ENCODE assay signal across 21 cellular contexts in the genomic region with DNA sequence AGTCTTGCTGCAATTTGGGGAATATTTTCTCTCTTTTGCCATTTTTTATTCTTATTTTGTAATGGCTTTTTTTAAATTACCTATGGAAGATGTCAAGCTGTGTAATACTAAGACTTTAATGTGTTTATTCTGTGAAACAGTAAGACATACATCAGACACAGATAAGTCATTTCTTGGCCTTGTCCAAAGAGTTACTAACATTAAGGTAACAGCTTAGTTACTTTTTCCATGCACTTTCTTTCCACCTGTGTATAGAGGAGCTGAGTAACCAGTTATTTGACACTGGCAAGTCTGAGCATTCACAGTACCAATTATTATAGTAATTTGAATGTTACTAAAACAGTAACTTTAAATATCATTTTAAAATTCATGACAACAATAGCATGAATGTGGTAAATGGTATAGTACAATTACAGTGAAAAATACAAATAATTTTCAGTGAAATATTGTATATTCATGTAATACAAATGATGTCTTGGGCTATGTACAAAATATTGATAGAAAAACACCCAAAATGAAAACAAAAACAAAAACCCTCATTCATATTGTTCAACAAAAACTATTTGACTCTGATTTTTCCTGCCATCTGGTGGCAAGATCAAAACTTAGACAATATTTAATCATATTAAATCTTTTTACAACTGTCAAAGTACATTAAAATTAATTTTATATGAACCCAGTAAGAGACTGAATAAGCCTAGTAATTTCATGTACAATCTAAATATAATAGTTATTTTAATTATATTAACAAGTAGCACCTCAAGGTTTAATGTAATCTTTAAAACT.
DNase-seq lines count a peak whose midpoint lies in the region; ATAC-seq and TF ChIP-seq lines count a peak whose summit lies in the region.
"Had no signal": no experiment of that assay in that cellular context is flagged by ENCODE, and none has a peak within 500 bp of the region (broad histone marks: within the 10 kb centered on the region; RNA-seq: fewer than 3 reads in every experiment).

No MANE protein-coding gene starts in this region.

- H3K27me3 ChIP-seq in GM23248 (replicated peaks; ENCODE audit: insufficient read depth) (no peaks in the 10 kb centered on the region), RWPE2 (ENCODE audit: insufficient read depth, poor library complexity, severe bottlenecking) (no peaks in the 10 kb centered on the region), left ventricle myocardium inferior (ENCODE audit: low read depth) (no peaks in the 10 kb centered on the region)
- H3K27me3 ChIP-seq: breast epithelium, esophagus squamous epithelium, left lung, upper lobe of right lung had no signal

- H3K9me3 ChIP-seq in GM23248 (ENCODE audit: low read depth) (no peaks in the 10 kb centered on the region), RWPE2 (ENCODE audit: severe bottlenecking) (no peaks in the 10 kb centered on the region), left ventricle myocardium inferior (replicated peaks) (peaks cover 2% of the 10 kb centered on the region)
- H3K9me3 ChIP-seq: breast epithelium, Caco-2, esophagus squamous epithelium, left lung, upper lobe of right lung had no signal

- intact Hi-C loops in left ventricle myocardium inferior (cut with micrococcal nuclease): loop anchor here (10.0 kb wide), 1 partner anchor 480 kb away; no protein-coding TSS in a partner anchor

- no peak overlapping the region for H3K4me3 ChIP-seq in GM23248
- no peak overlapping the region for H3K4me3 ChIP-seq in RWPE2 (ENCODE audit: severe bottlenecking)
- no peak overlapping the region for H3K4me3 ChIP-seq in fibroblast of villous mesenchyme (ENCODE audit: low read depth, low read length)
- no peak overlapping the region for H3K4me3 ChIP-seq in left ventricle myocardium inferior
- H3K4me3 ChIP-seq: breast epithelium, esophagus squamous epithelium, GM23338, left lung, SK-N-MC, upper lobe of right lung had no signal

- H2AFZ ChIP-seq in GM23248: 0 out of 2 replicates have a peak overlapping the region, but pooled peaks have one; percentile 30
- H2AFZ ChIP-seq: GM23338 had no signal

- H3K9ac ChIP-seq in GM23248: no peak overlapping the region
- H3K9ac ChIP-seq: KMS-11 had no signal

- peaks cover 12% of the 10 kb centered on the region for H3K4me1 ChIP-seq in GM23248 (ENCODE audit: insufficient read depth)
- H3K4me1 ChIP-seq in RWPE2 (ENCODE audit: insufficient read depth, poor library complexity, severe bottlenecking): no peaks in the 10 kb centered on the region
- no peaks in the 10 kb centered on the region for H3K4me1 ChIP-seq in left ventricle myocardium inferior
- H3K4me1 ChIP-seq: breast epithelium, Caco-2, esophagus squamous epithelium, left lung, upper lobe of right lung had no signal

- no peaks in the 10 kb centered on the region for H4K20me1 ChIP-seq in GM23248 (ENCODE audit: insufficient read depth)

- peak; percentile 28; the same call in 1 of the 2 replicates for TF ChIP-seq CTCF in 22Rv1 (IDR thresholded peaks at IDR 0.05)
- TF ChIP-seq CTCF in RWPE2 (IDR thresholded peaks at IDR 0.05; ENCODE audit: poor library complexity, severe bottlenecking): peak; percentile 56
- no peak for TF ChIP-seq CTCF in fibroblast of villous mesenchyme (IDR thresholded peaks at IDR 0.05; ENCODE audit: insufficient read depth, low read depth, low read length)
- TF ChIP-seq CTCF in left ventricle myocardium inferior (IDR thresholded peaks at IDR 0.05; ENCODE audit: borderline replicate concordance): no peak

- ATAC-seq in RWPE2 (ENCODE audit: low read depth): no peak
- ATAC-seq: GM23338, left lung, upper lobe of right lung had no signal

- no peak overlapping the region for H3K27ac ChIP-seq in 22Rv1
- H3K27ac ChIP-seq in GM23248: no peak overlapping the region
- no peak overlapping the region for H3K27ac ChIP-seq in RWPE2 (ENCODE audit: poor library complexity, severe bottlenecking)
- no peak overlapping the region for H3K27ac ChIP-seq in left ventricle myocardium inferior (replicated peaks)
- H3K27ac ChIP-seq: breast epithelium, esophagus squamous epithelium, KMS-11, left lung, SK-N-MC, upper lobe of right lung had no signal

- H3F3A ChIP-seq in GM23248 (ENCODE audit: insufficient read depth): no peaks in the 10 kb centered on the region

- no peaks in the 10 kb centered on the region for H3K36me3 ChIP-seq in GM23248 (ENCODE audit: low read depth)
- no peaks in the 10 kb centered on the region for H3K36me3 ChIP-seq in RWPE2 (ENCODE audit: low read depth)
- no peaks in the 10 kb centered on the region for H3K36me3 ChIP-seq in left ventricle myocardium inferior
- H3K36me3 ChIP-seq: esophagus squamous epithelium, left lung, upper lobe of right lung had no signal

- in situ Hi-C loops in GM23248 (cut with MboI): loop anchor here (25.0 kb wide), 1 partner anchor 492 kb away; no protein-coding TSS in a partner anchor

- H3K79me2 ChIP-seq in GM23248 (ENCODE audit: insufficient read depth): no peaks in the 10 kb centered on the region

- DNase-seq in GM23248 (peak; percentile 29), RWPE2 (ENCODE audit: low spot score) (no peak), fibroblast of villous mesenchyme (ENCODE audit: low read depth) (peak; percentile 16), left ventricle myocardium inferior (no peak), amniotic stem cell (lab: John Stamatoyannopoulos, UW) (no peak), NOMO-1 treated with dmso at 0.1 percent for 144 hours (lab: John Stamatoyannopoulos, UW; ENCODE audit: unreplicated experiment) (no peak), cerebellar cortex (ENCODE audit: low spot score) (no peak)
- DNase-seq: activated T-cell treated with anti-CD3 and anti-CD28 coated beads, Interleukin-2, amount 50 U/mL, for 24 hours; Caco-2; esophagus squamous epithelium; hypothalamus; left lung; NCI-H1436 treated with DMSO at 0.1 percent for 48 hours; NCI-H226; stimulated activated naive CD4-positive, alpha-beta T cell; upper lobe of right lung had no signal

- no peaks in the 10 kb centered on the region for H3K9me2 ChIP-seq in GM23248 (ENCODE audit: insufficient read depth)

- H3K4me2 ChIP-seq in GM23248 (ENCODE audit: unreplicated experiment): no peak overlapping the region
- H3K4me2 ChIP-seq: GM23338, KMS-11 had no signal

Comparison
In these comparisons a context has a peak if more than half of its experiments do, and no peak if none do; other contexts are left out.
1. CTCF ChIP-seq: peak in 22Rv1 (single experiment) and RWPE2 (single experiment); none in fibroblast of villous mesenchyme (single experiment) and left ventricle myocardium inferior (single experiment).
2. DNase-seq: peak in GM23248 (single experiment) and fibroblast of villous mesenchyme (single experiment); none in RWPE2 (single experiment), left ventricle myocardium inferior (single experiment), amniotic stem cell (single experiment), NOMO-1 treated with dmso at 0.1 percent for 144 hours (single experiment) and cerebellar cortex (single experiment).